10 cellular contexts compared by ENCODE assay signal in genomic region chr12:45651029-45651428, GRCh38.
"Had no signal": no experiment of that assay in that cellular context is flagged by ENCODE, and none has a peak within 500 bp of the region (broad histone marks: within the 10 kb centered on the region; RNA-seq: fewer than 3 reads in every experiment).

No MANE protein-coding gene starts in this region.

- H3K9me3 ChIP-seq: HAP-1 had no signal

- H3K4me1 ChIP-seq: HAP-1 had no signal

- H3K4me3 ChIP-seq: GM23248, GM23338, HAP-1 had no signal

- DNase-seq: GM23248, H7, H9, HCEC 1CT, HFFc6 had no signal

- ATAC-seq: GM23338, HCT116 had no signal

- FAIRE-seq: H1, H54 had no signal

- H3K27ac ChIP-seq: GM23248 had no signal

- H2AFZ ChIP-seq: GM23248 had no signal

- H3K4me2 ChIP-seq: GM23338 had no signal

- H3K9ac ChIP-seq: GM23248 had no signal

- H3K36me3 ChIP-seq: HAP-1 had no signal
